Comparison of ENCODE assay signal across 8 cellular contexts in genomic region chr16:66483689-66484452, GRCh38. TPM values are rescaled to one million over a fixed set of nuclear protein-coding genes. Genes with fewer than 3 reads are reported as not detected.
A peak's percentile ranks its signal among the peaks of the same experiment; 100 is the strongest.
DNase-seq lines count a peak whose midpoint lies in the region; ATAC-seq and TF ChIP-seq lines count a peak whose summit lies in the region.

No MANE protein-coding gene starts in this region.

- dilution Hi-C loops in mammary epithelial cell (cut with HindIII; ENCODE audit: low sequenced_read_pairs): no loop called here

- H3K4me2 ChIP-seq in mammary epithelial cell (ENCODE audit: insufficient read depth, low read depth, low read length): no peak overlapping the region

- H3K36me3 ChIP-seq in mammary epithelial cell (ENCODE audit: insufficient read depth, low read length) (no peaks in the 10 kb centered on the region), kidney epithelial cell (ENCODE audit: control insufficient read depth, insufficient read depth, low read length) (no peaks in the 10 kb centered on the region)

- H2AFZ ChIP-seq in mammary epithelial cell (ENCODE audit: low read depth, low read length): peak overlapping the region; percentile 18

- no peaks in the 10 kb centered on the region for H3K79me2 ChIP-seq in mammary epithelial cell (ENCODE audit: insufficient read depth, low read length)

- no TSS peak for BruUV-seq in mammary epithelial cell (replicated peaks; lab: Mats Ljungman, UMichigan)

- no peak overlapping the region for H3K27ac ChIP-seq in mammary epithelial cell (ENCODE audit: insufficient read depth, low read depth, low read length)

- peak; percentile 80 for DNase-seq in GM10266 (ENCODE audit: extremely low spot score)
- peak; percentile 71 for DNase-seq in NCI-H2171 treated with DMSO at 0.1 percent for 48 hours (lab: John Stamatoyannopoulos, UW)
- peak; percentile 38 to 65 (median 54) for DNase-seq in activated CD4-positive, CD25-positive, alpha-beta regulatory T cell (lab: John Stamatoyannopoulos, UW)
- peak; percentile 51 for DNase-seq in mammary epithelial cell
- no peak for DNase-seq in kidney epithelial cell (ENCODE audit: low read depth)
- peak; percentile 80 to 83 for DNase-seq in stimulated activated CD4-positive, alpha-beta T cell treated with anti-CD3 and anti-CD28 coated beads, Interleukin-2, amount 100 ng/mL, for 24 hours

- in situ Hi-C loops in mammary epithelial cell (cut with MboI; ENCODE audit: low sequenced_read_pairs in 2 of 2): no loop called here

- TF ChIP-seq CTCF in GM10266 (IDR thresholded peaks at IDR 0.05; ENCODE audit: control insufficient read depth, insufficient read depth, low read depth, missing control alignments): peak; percentile 95
- TF ChIP-seq CTCF in mammary epithelial cell (conservative IDR thresholded peaks at IDR 0.05 in 1 of 2, IDR thresholded peaks at IDR 0.05 in 1 of 2; ENCODE audit: extremely low read depth in 1 of 2, insufficient read depth in 1 of 2, low read depth in 1 of 2, low read length in 2 of 2): peak; percentile 98 to 99
- TF ChIP-seq CTCF in kidney epithelial cell (IDR thresholded peaks at IDR 0.05; ENCODE audit: insufficient read depth, low read length, poor library complexity, severe bottlenecking): peak; percentile 98

- H3K4me3 ChIP-seq in mammary epithelial cell (replicated peaks in 1 of 3; ENCODE audit: insufficient read depth in 1 of 3, low read depth in 2 of 3, low read length in 3 of 3) (no peak overlapping the region), kidney epithelial cell (ENCODE audit: low read depth, low read length) (no peak overlapping the region)

- 35% methylated on average over 13 of the region's 14 CpGs for WGBS in mammary epithelial cell (ENCODE audit: low coverage, missing lambda C conversion rate)

- H4K20me1 ChIP-seq in mammary epithelial cell (ENCODE audit: insufficient read depth, low read length): no peaks in the 10 kb centered on the region

- CTCF ChIA-PET in mammary epithelial cell (lab: Charles Lee; ENCODE audit: low non-redundant PET): no interaction called here

- ATAC-seq in HG02678 (IDR thresholded peaks at IDR 0.05; ENCODE audit: unreplicated experiment): peak; percentile 76
- no peak for ATAC-seq in GM18873 (IDR thresholded peaks at IDR 0.05; ENCODE audit: low FRiP score, unreplicated experiment)

- H3K4me1 ChIP-seq in mammary epithelial cell (ENCODE audit: insufficient read depth, low read length): peaks cover 38% of the 10 kb centered on the region

- intact Hi-C loops in mammary epithelial cell (cut with micrococcal nuclease): loop anchor here (1.0 to 5.0 kb wide), 4 partner anchors 78 to 207 kb away; no protein-coding TSS in a partner anchor

- H3K9ac ChIP-seq in mammary epithelial cell (ENCODE audit: insufficient read depth, low read length): no peak overlapping the region

- H3K27me3 ChIP-seq in mammary epithelial cell (ENCODE audit: insufficient read depth, low read length) (no peaks in the 10 kb centered on the region), kidney epithelial cell (ENCODE audit: control insufficient read depth, insufficient read depth, low read length) (no peaks in the 10 kb centered on the region)

- H3K9me3 ChIP-seq in mammary epithelial cell (replicated peaks; ENCODE audit: insufficient read depth, low read length): no peaks in the 10 kb centered on the region

RNA-seq across cellular contexts. Expression of gene BEAN1, which starts 56.8 kb away (rescaled TPM):
- total RNA-seq in mammary epithelial cell (1 to 10 TPM; 1.3 to 1.9 TPM), kidney epithelial cell (6.7 and 8.8 TPM in 2 replicates)
- 0.61 TPM for polyA plus RNA-seq in mammary epithelial cell
- polyA minus RNA-seq in mammary epithelial cell: not detected
